ENCODE assay signal across 16 cellular contexts in genomic region chr13:23709521-23709920, GRCh38.
DNase-seq lines count a peak whose midpoint lies in the region; ATAC-seq, FAIRE-seq and TF ChIP-seq lines count a peak whose summit lies in the region.
"Had no signal": no experiment of that assay in that cellular context is flagged by ENCODE, and none has a peak within 500 bp of the region (broad histone marks: within the 10 kb centered on the region; RNA-seq: fewer than 3 reads in every experiment).

No MANE protein-coding gene starts in this region.

- H3K27me3 ChIP-seq in left lung (no peaks in the 10 kb centered on the region), HAP-1 (ENCODE audit: low read depth) (no peaks in the 10 kb centered on the region)
- H3K27me3 ChIP-seq: MG63 had no signal

- H3K4me1 ChIP-seq in left lung (no peaks in the 10 kb centered on the region), HAP-1 (no peaks in the 10 kb centered on the region; the same call in 1 of the 2 replicates)

- DNase-seq in ELR (ENCODE audit: low read depth) (peak; percentile 45), HCEC 1CT (peak; percentile 15), astrocyte of the spinal cord (ENCODE audit: low read depth, low spot score) (no peak), left lung (no peak), frontal cortex (ENCODE audit: low spot score in 2 of 2) (no peak), HAP-1 (ENCODE audit: low spot score in 2 of 2) (no peak), NCI-H526 treated with DMSO at 0.1 percent for 48 hours (lab: John Stamatoyannopoulos, UW) (no peak)
- DNase-seq: activated T-cell treated with anti-CD3 and anti-CD28 coated beads, Interleukin-2, amount 50 U/mL, for 48 hours; CD8-positive, alpha-beta T cell; GF-D8; MG63; NCI-H2029 treated with DMSO at 0.1 percent for 48 hours; stimulated activated naive CD4-positive, alpha-beta T cell treated with Interleukin-2 at 50 U/mL for 16 hours; T-helper 9 cell had no signal

- intact Hi-C loops in left lung (cut with DNase I): no loop called here

- H3K27ac ChIP-seq in left lung: no peak overlapping the region

- ATAC-seq in left lung: peak; percentile 51
- ATAC-seq: CD8-positive, alpha-beta T cell had no signal

- no peak for FAIRE-seq in frontal cortex (lab: Jason Lieb, UNC)
- FAIRE-seq: endometrium had no signal

- H3K4me3 ChIP-seq in astrocyte of the spinal cord (ENCODE audit: low read depth, low read length) (no peak overlapping the region), left lung (no peak overlapping the region), HAP-1 (no peak overlapping the region)
- H3K4me3 ChIP-seq: MG63, smooth muscle cell had no signal

- H3K9me3 ChIP-seq in left lung (no peaks in the 10 kb centered on the region), HAP-1 (no peaks in the 10 kb centered on the region)
- H3K9me3 ChIP-seq: MG63 had no signal

- peak; percentile 3 for TF ChIP-seq CTCF in astrocyte of the spinal cord (IDR thresholded peaks at IDR 0.05; ENCODE audit: low read depth, low read length)
- TF ChIP-seq CTCF in left lung (IDR thresholded peaks at IDR 0.05): no peak

- in situ Hi-C loops in astrocyte of the spinal cord (cut with HindIII; ENCODE audit: low sequenced_read_pairs) (no loop called here), HAP-1 (cut with MboI; ENCODE audit: low sequenced_read_pairs) (no loop called here)

- H3K36me3 ChIP-seq in left lung: no peaks in the 10 kb centered on the region
- H3K36me3 ChIP-seq in HAP-1 (replicated peaks): no peaks in the 10 kb centered on the region
- H3K36me3 ChIP-seq: MG63 had no signal

Comparison
In these comparisons a context has a peak if more than half of its experiments do, and no peak if none do; other contexts are left out.
1. DNase-seq: peak in ELR (single experiment) and HCEC 1CT (single experiment); none in astrocyte of the spinal cord (single experiment), left lung (0 of 2), frontal cortex (0 of 2), HAP-1 (0 of 2) and NCI-H526 treated with DMSO at 0.1 percent for 48 hours (single experiment).